ENCODE assay signal across 1 cellular context in the genomic region with DNA sequence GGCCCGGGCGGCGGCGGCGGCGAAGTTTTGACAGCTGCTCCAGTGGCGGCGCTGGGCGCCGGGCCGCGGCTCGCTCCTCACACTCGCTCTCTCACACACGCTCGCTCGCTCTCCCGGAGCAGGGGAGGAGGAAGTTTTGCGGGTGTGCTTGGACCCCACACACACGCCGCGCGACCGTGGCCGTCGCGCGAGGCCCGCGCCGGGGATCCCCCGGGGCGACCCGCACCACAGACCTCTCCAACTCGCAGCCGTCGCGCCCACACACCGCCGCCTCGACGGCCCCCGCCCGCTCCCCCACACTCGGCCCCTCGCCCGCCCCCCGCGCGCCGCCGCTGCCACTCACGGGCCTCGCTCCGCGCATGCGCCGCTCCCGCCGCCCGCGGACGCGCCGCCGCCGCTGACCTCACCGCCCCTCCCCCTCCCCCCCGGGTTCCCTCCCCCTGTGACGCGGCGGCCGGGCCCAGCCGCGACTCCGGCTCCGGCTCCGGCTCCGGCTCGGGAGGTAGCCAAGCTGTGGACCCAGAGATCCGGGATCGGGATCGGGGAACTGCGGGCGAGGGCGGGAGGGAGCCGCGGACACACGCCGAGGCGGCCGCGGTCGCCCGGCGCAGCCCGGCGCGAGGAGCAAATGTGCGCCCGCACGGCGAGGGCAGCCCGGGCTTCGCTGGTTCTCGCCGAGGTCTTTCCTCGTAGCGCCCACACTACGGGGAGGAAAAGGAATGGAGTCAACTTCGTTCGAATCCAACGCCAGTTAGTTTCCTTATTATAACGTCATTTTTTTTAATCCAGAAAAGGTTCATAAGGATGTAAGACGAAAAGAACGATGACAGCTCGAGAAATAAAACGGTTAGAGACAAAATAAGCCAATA.
TF ChIP-seq lines count a peak whose summit lies in the region.

No MANE protein-coding gene starts in this region.

TF ChIP-seq in GM12878, 131 proteins besides CTCF, POLR2A, EP300 and RAD21 (continued from another document and continues in another):
- TF ChIP-seq, protein P1, sequence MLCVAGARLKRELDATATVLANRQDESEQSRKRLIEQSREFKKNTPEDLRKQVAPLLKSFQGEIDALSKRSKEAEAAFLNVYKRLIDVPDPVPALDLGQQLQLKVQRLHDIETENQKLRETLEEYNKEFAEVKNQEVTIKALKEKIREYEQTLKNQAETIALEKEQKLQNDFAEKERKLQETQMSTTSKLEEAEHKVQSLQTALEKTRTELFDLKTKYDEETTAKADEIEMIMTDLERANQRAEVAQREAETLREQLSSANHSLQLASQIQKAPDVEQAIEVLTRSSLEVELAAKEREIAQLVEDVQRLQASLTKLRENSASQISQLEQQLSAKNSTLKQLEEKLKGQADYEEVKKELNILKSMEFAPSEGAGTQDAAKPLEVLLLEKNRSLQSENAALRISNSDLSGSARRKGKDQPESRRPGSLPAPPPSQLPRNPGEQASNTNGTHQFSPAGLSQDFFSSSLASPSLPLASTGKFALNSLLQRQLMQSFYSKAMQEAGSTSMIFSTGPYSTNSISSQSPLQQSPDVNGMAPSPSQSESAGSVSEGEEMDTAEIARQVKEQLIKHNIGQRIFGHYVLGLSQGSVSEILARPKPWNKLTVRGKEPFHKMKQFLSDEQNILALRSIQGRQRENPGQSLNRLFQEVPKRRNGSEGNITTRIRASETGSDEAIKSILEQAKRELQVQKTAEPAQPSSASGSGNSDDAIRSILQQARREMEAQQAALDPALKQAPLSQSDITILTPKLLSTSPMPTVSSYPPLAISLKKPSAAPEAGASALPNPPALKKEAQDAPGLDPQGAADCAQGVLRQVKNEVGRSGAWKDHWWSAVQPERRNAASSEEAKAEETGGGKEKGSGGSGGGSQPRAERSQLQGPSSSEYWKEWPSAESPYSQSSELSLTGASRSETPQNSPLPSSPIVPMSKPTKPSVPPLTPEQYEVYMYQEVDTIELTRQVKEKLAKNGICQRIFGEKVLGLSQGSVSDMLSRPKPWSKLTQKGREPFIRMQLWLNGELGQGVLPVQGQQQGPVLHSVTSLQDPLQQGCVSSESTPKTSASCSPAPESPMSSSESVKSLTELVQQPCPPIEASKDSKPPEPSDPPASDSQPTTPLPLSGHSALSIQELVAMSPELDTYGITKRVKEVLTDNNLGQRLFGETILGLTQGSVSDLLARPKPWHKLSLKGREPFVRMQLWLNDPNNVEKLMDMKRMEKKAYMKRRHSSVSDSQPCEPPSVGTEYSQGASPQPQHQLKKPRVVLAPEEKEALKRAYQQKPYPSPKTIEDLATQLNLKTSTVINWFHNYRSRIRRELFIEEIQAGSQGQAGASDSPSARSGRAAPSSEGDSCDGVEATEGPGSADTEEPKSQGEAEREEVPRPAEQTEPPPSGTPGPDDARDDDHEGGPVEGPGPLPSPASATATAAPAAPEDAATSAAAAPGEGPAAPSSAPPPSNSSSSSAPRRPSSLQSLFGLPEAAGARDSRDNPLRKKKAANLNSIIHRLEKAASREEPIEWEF (IDR thresholded peaks at IDR 0.05; ENCODE audit: insufficient replicate concordance, low read depth, low read length), result no peak
- TF ChIP-seq NFIC (IDR thresholded peaks at IDR 0.05; ENCODE audit: low read depth, low read length) (no peak), TCF12 (IDR thresholded peaks at IDR 0.05; ENCODE audit: low read depth, low read length) (0 out of 2 replicates have a peak, but pooled peaks have one; percentile 46), KLF5 (IDR thresholded peaks at IDR 0.05; ENCODE audit: partially characterized antibody) (no peak), POU2F2 (IDR thresholded peaks at IDR 0.05; ENCODE audit: borderline replicate concordance, low read depth, low read length) (peak; percentile 52; the same call in 1 of the 3 replicates), TCF7 (IDR thresholded peaks at IDR 0.05; ENCODE audit: borderline replicate concordance) (no peak), FOXM1 (IDR thresholded peaks at IDR 0.05; ENCODE audit: low read depth, low read length) (no peak; the same call in 1 of the 2 replicates), ZBED1 (IDR thresholded peaks at IDR 0.05; ENCODE audit: borderline replicate concordance) (no peak), ZZZ3 (IDR thresholded peaks at IDR 0.05; ENCODE audit: control insufficient read depth, insufficient read length, low read depth) (no peak), CREB1 (IDR thresholded peaks at IDR 0.05; ENCODE audit: low read depth) (peak; percentile 85), RFX5 (IDR thresholded peaks at IDR 0.05; ENCODE audit: low read depth, low read length) (0 out of 2 replicates have a peak, but pooled peaks have one; percentile 26), SREBF2 (IDR thresholded peaks at IDR 0.05; ENCODE audit: low read length) (no peak), KAT2A (conservative IDR thresholded peaks at IDR 0.05; ENCODE audit: control insufficient read depth, low read depth, low read length) (no peak), SMC3 (IDR thresholded peaks at IDR 0.05; ENCODE audit: borderline replicate concordance, low read length) (no peak), GABPA (IDR thresholded peaks at IDR 0.05; ENCODE audit: low read depth) (no peak), ETV6 (conservative IDR thresholded peaks at IDR 0.05 in 1 of 2, IDR thresholded peaks at IDR 0.05 in 1 of 2; ENCODE audit: borderline replicate concordance in 1 of 2, low read depth in 1 of 2) (no peak), BACH1 (IDR thresholded peaks at IDR 0.05; ENCODE audit: borderline replicate concordance) (peak; percentile 89), BCL11A (IDR thresholded peaks at IDR 0.05; ENCODE audit: low read depth, low read length) (no peak), CBX3 (IDR thresholded peaks at IDR 0.05; ENCODE audit: borderline replicate concordance, low read depth) (no peak), NR2F1 (conservative IDR thresholded peaks at IDR 0.05) (peak; percentile 40), MXI1 (IDR thresholded peaks at IDR 0.05; ENCODE audit: low read depth, low read length) (0 out of 2 replicates have a peak, but pooled peaks have one; percentile 41), PML (IDR thresholded peaks at IDR 0.05; ENCODE audit: low read length) (no peak), CHD1 (IDR thresholded peaks at IDR 0.05; ENCODE audit: low read depth, low read length) (no peak), ZNF207 (IDR thresholded peaks at IDR 0.05; ENCODE audit: borderline replicate concordance) (peak; percentile 49; the same call in 1 of the 2 replicates), RCOR1 (conservative IDR thresholded peaks at IDR 0.05; ENCODE audit: low read depth, low read length) (no peak), KDM1A (IDR thresholded peaks at IDR 0.05; ENCODE audit: borderline replicate concordance) (no peak), NFXL1 (IDR thresholded peaks at IDR 0.05; ENCODE audit: borderline replicate concordance) (no peak), HDGF (IDR thresholded peaks at IDR 0.05) (no peak), NRF1 (conservative IDR thresholded peaks at IDR 0.05; ENCODE audit: low read depth, low read length) (0 out of 2 replicates have a peak, but pooled peaks have one; percentile 26)
- TF ChIP-seq, protein P2, sequence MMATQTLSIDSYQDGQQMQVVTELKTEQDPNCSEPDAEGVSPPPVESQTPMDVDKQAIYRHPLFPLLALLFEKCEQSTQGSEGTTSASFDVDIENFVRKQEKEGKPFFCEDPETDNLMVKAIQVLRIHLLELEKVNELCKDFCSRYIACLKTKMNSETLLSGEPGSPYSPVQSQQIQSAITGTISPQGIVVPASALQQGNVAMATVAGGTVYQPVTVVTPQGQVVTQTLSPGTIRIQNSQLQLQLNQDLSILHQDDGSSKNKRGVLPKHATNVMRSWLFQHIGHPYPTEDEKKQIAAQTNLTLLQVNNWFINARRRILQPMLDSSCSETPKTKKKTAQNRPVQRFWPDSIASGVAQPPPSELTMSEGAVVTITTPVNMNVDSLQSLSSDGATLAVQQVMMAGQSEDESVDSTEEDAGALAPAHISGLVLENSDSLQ (IDR thresholded peaks at IDR 0.05), result no peak
- TF ChIP-seq, protein P3, sequence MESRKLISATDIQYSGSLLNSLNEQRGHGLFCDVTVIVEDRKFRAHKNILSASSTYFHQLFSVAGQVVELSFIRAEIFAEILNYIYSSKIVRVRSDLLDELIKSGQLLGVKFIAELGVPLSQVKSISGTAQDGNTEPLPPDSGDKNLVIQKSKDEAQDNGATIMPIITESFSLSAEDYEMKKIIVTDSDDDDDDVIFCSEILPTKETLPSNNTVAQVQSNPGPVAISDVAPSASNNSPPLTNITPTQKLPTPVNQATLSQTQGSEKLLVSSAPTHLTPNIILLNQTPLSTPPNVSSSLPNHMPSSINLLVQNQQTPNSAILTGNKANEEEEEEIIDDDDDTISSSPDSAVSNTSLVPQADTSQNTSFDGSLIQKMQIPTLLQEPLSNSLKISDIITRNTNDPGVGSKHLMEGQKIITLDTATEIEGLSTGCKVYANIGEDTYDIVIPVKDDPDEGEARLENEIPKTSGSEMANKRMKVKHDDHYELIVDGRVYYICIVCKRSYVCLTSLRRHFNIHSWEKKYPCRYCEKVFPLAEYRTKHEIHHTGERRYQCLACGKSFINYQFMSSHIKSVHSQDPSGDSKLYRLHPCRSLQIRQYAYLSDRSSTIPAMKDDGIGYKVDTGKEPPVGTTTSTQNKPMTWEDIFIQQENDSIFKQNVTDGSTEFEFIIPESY (IDR thresholded peaks at IDR 0.05), result no peak
- TF ChIP-seq, protein P4, sequence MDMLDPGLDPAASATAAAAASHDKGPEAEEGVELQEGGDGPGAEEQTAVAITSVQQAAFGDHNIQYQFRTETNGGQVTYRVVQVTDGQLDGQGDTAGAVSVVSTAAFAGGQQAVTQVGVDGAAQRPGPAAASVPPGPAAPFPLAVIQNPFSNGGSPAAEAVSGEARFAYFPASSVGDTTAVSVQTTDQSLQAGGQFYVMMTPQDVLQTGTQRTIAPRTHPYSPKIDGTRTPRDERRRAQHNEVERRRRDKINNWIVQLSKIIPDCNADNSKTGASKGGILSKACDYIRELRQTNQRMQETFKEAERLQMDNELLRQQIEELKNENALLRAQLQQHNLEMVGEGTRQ (IDR thresholded peaks at IDR 0.05; ENCODE audit: borderline replicate concordance, low read depth, low read length), result no peak
- TF ChIP-seq, protein P5, sequence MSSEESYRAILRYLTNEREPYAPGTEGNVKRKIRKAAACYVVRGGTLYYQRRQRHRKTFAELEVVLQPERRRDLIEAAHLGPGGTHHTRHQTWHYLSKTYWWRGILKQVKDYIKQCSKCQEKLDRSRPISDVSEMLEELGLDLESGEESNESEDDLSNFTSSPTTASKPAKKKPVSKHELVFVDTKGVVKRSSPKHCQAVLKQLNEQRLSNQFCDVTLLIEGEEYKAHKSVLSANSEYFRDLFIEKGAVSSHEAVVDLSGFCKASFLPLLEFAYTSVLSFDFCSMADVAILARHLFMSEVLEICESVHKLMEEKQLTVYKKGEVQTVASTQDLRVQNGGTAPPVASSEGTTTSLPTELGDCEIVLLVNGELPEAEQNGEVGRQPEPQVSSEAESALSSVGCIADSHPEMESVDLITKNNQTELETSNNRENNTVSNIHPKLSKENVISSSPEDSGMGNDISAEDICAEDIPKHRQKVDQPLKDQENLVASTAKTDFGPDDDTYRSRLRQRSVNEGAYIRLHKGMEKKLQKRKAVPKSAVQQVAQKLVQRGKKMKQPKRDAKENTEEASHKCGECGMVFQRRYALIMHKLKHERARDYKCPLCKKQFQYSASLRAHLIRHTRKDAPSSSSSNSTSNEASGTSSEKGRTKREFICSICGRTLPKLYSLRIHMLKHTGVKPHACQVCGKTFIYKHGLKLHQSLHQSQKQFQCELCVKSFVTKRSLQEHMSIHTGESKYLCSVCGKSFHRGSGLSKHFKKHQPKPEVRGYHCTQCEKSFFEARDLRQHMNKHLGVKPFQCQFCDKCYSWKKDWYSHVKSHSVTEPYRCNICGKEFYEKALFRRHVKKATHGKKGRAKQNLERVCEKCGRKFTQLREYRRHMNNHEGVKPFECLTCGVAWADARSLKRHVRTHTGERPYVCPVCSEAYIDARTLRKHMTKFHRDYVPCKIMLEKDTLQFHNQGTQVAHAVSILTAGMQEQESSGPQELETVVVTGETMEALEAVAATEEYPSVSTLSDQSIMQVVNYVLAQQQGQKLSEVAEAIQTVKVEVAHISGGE (CRISPR knock-in tag; IDR thresholded peaks at IDR 0.05), result no peak
- TF ChIP-seq, protein P6, sequence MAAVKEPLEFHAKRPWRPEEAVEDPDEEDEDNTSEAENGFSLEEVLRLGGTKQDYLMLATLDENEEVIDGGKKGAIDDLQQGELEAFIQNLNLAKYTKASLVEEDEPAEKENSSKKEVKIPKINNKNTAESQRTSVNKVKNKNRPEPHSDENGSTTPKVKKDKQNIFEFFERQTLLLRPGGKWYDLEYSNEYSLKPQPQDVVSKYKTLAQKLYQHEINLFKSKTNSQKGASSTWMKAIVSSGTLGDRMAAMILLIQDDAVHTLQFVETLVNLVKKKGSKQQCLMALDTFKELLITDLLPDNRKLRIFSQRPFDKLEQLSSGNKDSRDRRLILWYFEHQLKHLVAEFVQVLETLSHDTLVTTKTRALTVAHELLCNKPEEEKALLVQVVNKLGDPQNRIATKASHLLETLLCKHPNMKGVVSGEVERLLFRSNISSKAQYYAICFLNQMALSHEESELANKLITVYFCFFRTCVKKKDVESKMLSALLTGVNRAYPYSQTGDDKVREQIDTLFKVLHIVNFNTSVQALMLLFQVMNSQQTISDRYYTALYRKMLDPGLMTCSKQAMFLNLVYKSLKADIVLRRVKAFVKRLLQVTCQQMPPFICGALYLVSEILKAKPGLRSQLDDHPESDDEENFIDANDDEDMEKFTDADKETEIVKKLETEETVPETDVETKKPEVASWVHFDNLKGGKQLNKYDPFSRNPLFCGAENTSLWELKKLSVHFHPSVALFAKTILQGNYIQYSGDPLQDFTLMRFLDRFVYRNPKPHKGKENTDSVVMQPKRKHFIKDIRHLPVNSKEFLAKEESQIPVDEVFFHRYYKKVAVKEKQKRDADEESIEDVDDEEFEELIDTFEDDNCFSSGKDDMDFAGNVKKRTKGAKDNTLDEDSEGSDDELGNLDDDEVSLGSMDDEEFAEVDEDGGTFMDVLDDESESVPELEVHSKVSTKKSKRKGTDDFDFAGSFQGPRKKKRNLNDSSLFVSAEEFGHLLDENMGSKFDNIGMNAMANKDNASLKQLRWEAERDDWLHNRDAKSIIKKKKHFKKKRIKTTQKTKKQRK (IDR thresholded peaks at IDR 0.05; ENCODE audit: low read depth, low read length), result no peak
- TF ChIP-seq, protein P7, sequence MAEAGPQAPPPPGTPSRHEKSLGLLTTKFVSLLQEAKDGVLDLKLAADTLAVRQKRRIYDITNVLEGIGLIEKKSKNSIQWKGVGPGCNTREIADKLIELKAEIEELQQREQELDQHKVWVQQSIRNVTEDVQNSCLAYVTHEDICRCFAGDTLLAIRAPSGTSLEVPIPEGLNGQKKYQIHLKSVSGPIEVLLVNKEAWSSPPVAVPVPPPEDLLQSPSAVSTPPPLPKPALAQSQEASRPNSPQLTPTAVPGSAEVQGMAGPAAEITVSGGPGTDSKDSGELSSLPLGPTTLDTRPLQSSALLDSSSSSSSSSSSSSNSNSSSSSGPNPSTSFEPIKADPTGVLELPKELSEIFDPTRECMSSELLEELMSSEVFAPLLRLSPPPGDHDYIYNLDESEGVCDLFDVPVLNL (IDR thresholded peaks at IDR 0.05; ENCODE audit: low read depth, low read length), result no peak
- TF ChIP-seq, protein P8, sequence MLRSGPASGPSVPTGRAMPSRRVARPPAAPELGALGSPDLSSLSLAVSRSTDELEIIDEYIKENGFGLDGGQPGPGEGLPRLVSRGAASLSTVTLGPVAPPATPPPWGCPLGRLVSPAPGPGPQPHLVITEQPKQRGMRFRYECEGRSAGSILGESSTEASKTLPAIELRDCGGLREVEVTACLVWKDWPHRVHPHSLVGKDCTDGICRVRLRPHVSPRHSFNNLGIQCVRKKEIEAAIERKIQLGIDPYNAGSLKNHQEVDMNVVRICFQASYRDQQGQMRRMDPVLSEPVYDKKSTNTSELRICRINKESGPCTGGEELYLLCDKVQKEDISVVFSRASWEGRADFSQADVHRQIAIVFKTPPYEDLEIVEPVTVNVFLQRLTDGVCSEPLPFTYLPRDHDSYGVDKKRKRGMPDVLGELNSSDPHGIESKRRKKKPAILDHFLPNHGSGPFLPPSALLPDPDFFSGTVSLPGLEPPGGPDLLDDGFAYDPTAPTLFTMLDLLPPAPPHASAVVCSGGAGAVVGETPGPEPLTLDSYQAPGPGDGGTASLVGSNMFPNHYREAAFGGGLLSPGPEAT (IDR thresholded peaks at IDR 0.05; ENCODE audit: low read depth), result no peak
